ENCODE assay signal across 9 cellular contexts in genomic region chr18:32271649-32272324, GRCh38.
DNase-seq lines count a peak whose midpoint lies in the region; ATAC-seq and TF ChIP-seq lines count a peak whose summit lies in the region.
"Had no signal": no experiment of that assay in that cellular context is flagged by ENCODE, and none has a peak within 500 bp of the region (broad histone marks: within the 10 kb centered on the region; RNA-seq: fewer than 3 reads in every experiment).

No MANE protein-coding gene starts in this region.

- no peaks in the 10 kb centered on the region for H3K4me1 Mint-ChIP-seq in CD14-positive monocyte
- H3K4me1 Mint-ChIP-seq in brain = peaks cover 7% of the 10 kb centered on the region
- H3K4me1 Mint-ChIP-seq: memory B cell had no signal

- peak; percentile 64 for ATAC-seq in GM18505 (IDR thresholded peaks at IDR 0.05; ENCODE audit: unreplicated experiment)
- peak; percentile 84 for ATAC-seq in HG02973 (IDR thresholded peaks at IDR 0.05; ENCODE audit: unreplicated experiment)

- no peak for TF ChIP-seq POLR2A in GM18505 (IDR thresholded peaks at IDR 0.05; ENCODE audit: borderline replicate concordance, extremely low read depth, insufficient read depth, insufficient read length)
- TF ChIP-seq POLR2A in tibial nerve (IDR thresholded peaks at IDR 0.05) = no peak

- H3K4me1 ChIP-seq in tibial nerve = peaks cover 0 to 12% (median 0%) of the 10 kb centered on the region in 4 donors

- H3K36me3 ChIP-seq in kidney epithelial cell (ENCODE audit: control insufficient read depth, insufficient read depth, low read length) (no peaks in the 10 kb centered on the region), tibial nerve (peaks cover 2 to 35% (median 6%) of the 10 kb centered on the region in 3 donors)

- peak; percentile 42 for TF ChIP-seq CTCF in CD14-positive monocyte (IDR thresholded peaks at IDR 0.05)
- TF ChIP-seq CTCF in brain (conservative IDR thresholded peaks at IDR 0.05) = peak; percentile 80 to 82
- TF ChIP-seq CTCF in kidney epithelial cell (IDR thresholded peaks at IDR 0.05; ENCODE audit: insufficient read depth, low read length, poor library complexity, severe bottlenecking) = peak; percentile 70
- peak; percentile 45 to 83 (median 65) for TF ChIP-seq CTCF in tibial nerve (IDR thresholded peaks at IDR 0.05)

- no peak overlapping the region for H3K27ac ChIP-seq in tibial nerve

- no peak overlapping the region for H3K4me3 Mint-ChIP-seq in CD14-positive monocyte
- H3K4me3 Mint-ChIP-seq in brain = peak overlapping the region in 1 of 5 experiments; percentile 8
- H3K4me3 Mint-ChIP-seq: memory B cell had no signal

- H3K4me3 ChIP-seq in kidney epithelial cell (ENCODE audit: low read depth, low read length) (no peak overlapping the region), tibial nerve (no peak overlapping the region)

- intact Hi-C loops in CD14-positive monocyte (cut with micrococcal nuclease) = no loop called here

- H3K9me3 Mint-ChIP-seq in CD14-positive monocyte (peaks cover 0 to 4% (median 0%) of the 10 kb centered on the region in 7 donors), brain (no peaks in the 10 kb centered on the region)
- H3K9me3 Mint-ChIP-seq: memory B cell had no signal

- peak in 1 of 2 donors; percentile 14 for TF ChIP-seq EP300 in tibial nerve (IDR thresholded peaks at IDR 0.05)

- no peaks in the 10 kb centered on the region for H3K27me3 ChIP-seq in kidney epithelial cell (ENCODE audit: control insufficient read depth, insufficient read depth, low read length)
- H3K27me3 ChIP-seq in tibial nerve = no peaks in the 10 kb centered on the region

- H3K9me3 ChIP-seq in tibial nerve = no peaks in the 10 kb centered on the region

- H3K27ac Mint-ChIP-seq in CD14-positive monocyte = no peak overlapping the region
- peak overlapping the region; percentile 2 to 94 (median 47) for H3K27ac Mint-ChIP-seq in brain
- H3K27ac Mint-ChIP-seq: memory B cell had no signal

- DNase-seq in CD14-positive monocyte (ENCODE audit: low spot score) = no peak
- DNase-seq in NCI-H226 = peak; percentile 3
- no peak for DNase-seq in kidney epithelial cell (ENCODE audit: low read depth)
- no peak for DNase-seq in tibial nerve (ENCODE audit: low spot score in 2 of 2)
- DNase-seq in MV-4-11 (lab: John Stamatoyannopoulos, UW) = no peak

- no peaks in the 10 kb centered on the region for H3K36me3 Mint-ChIP-seq in CD14-positive monocyte
- H3K36me3 Mint-ChIP-seq in brain = peaks cover 36% of the 10 kb centered on the region
- H3K36me3 Mint-ChIP-seq: memory B cell had no signal

- H3K27me3 Mint-ChIP-seq in CD14-positive monocyte (ENCODE audit: low read depth in 3 of 3) (peaks cover 3 to 5% (median 4%) of the 10 kb centered on the region in 3 donors), brain (peaks cover 2% of the 10 kb centered on the region)

- 55 to 67% methylated on average over 6 of the region's 6 CpGs for WGBS in tibial nerve, 2 donors

Comparison
In these comparisons a context has a peak if more than half of its experiments do, and no peak if none do; other contexts are left out.
1. H3K27ac Mint-ChIP-seq: peak in brain (5 of 5); none in CD14-positive monocyte (0 of 7).
2. Peak in every context shown above with its lines, with median percentiles within 50 percentile points of each other: CTCF ChIP-seq.